In genomic region chr16:426115-426905, GRCh38 we compare ENCODE assay signal across 6 cellular contexts. TPM values are rescaled to one million over a fixed set of nuclear protein-coding genes. Genes with fewer than 3 reads are reported as not detected.
A peak's percentile ranks its signal among the peaks of the same experiment; 100 is the strongest.
DNase-seq lines count a peak whose midpoint lies in the region; ATAC-seq and TF ChIP-seq lines count a peak whose summit lies in the region.

No MANE protein-coding gene starts in this region.

- peak in 1 of 2 donors; percentile 4 for TF ChIP-seq EP300 in tibial nerve (IDR thresholded peaks at IDR 0.05)

- 0 to 1% methylated on average over 18 to 44 of the region's 97 CpGs for WGBS in tibial nerve, 2 donors

- peak overlapping the region in 3 of 4 donors; percentile 21 to 98 (median 32) for H3K27ac ChIP-seq in tibial nerve

- TF ChIP-seq POLR2A in tibial nerve (IDR thresholded peaks at IDR 0.05), result no peak

- H3K4me3 ChIP-seq in tibial nerve, result peak overlapping the region; percentile 42 to 88 (median 66)

- H3K9me3 ChIP-seq in tibial nerve, result no peaks in the 10 kb centered on the region

- H3K27me3 ChIP-seq in tibial nerve, result no peaks in the 10 kb centered on the region

- no peak for TF ChIP-seq CTCF in tibial nerve (IDR thresholded peaks at IDR 0.05)

- H3K4me1 ChIP-seq in tibial nerve, result peaks cover 0 to 41% (median 20%) of the 10 kb centered on the region in 4 donors

- H3K36me3 ChIP-seq in tibial nerve, result no peaks in the 10 kb centered on the region

- DNase-seq in RPMI8226 (peak; percentile 33), hepatic stellate cell (ENCODE audit: low spot score) (peak; percentile 36), tibial nerve (ENCODE audit: low spot score in 2 of 2) (no peak)

- ATAC-seq in GM21423 (IDR thresholded peaks at IDR 0.05; ENCODE audit: unreplicated experiment), result peak; percentile 7
- no peak for ATAC-seq in HG03095 (IDR thresholded peaks at IDR 0.05; ENCODE audit: unreplicated experiment)
- no peak for ATAC-seq in HG03342 (IDR thresholded peaks at IDR 0.05; ENCODE audit: unreplicated experiment)

RNA-seq across cellular contexts. Expression of gene RAB11FIP3, which starts 0.9 kb away (rescaled TPM):
- total RNA-seq in tibial nerve, result 100 to 1,000 TPM in 1 of 4 donors, 10 to 100 TPM in 3; 30.2 to 128 (median 54.6) TPM

RNA-seq across cellular contexts. Expression of gene DECR2, which starts 24.6 kb away (rescaled TPM):
- total RNA-seq in tibial nerve, result 10 to 100 TPM; 20.3 to 68.4 (median 33.6) TPM

RNA-seq across cellular contexts. Expression of gene NME4, which starts 29.3 kb away (rescaled TPM):
- 10 to 100 TPM; 26.7 to 99.6 (median 47.8) TPM for total RNA-seq in tibial nerve

RNA-seq across cellular contexts. Expression of gene PGAP6, which starts 44.5 kb away (rescaled TPM):
- total RNA-seq in tibial nerve, result 10 to 100 TPM; 22.7 to 69.3 (median 36.7) TPM

RNA-seq across cellular contexts. Expression of gene MRPL28, which starts 56.0 kb away (rescaled TPM):
- 10 to 100 TPM; 45.1 to 79.5 (median 65.3) TPM for total RNA-seq in tibial nerve

Comparison
In these comparisons a context has a peak if more than half of its experiments do, and no peak if none do; other contexts are left out.
1. DNase-seq: peak in RPMI8226 (single experiment) and hepatic stellate cell (single experiment); none in tibial nerve (0 of 2).